ENCODE assay signal across 10 cellular contexts in genomic region chr14:78136695-78137094, GRCh38. TPM values are rescaled to one million over a fixed set of nuclear protein-coding genes. Genes with fewer than 3 reads are reported as not detected.
"Had no signal": no experiment of that assay in that cellular context is flagged by ENCODE, and none has a peak within 500 bp of the region (broad histone marks: within the 10 kb centered on the region; RNA-seq: fewer than 3 reads in every experiment).

No MANE protein-coding gene starts in this region.

- H3K4me2 ChIP-seq: GM23338 had no signal

- H3K4me3 ChIP-seq: GM23338, K562 had no signal

- H3K27ac Mint-ChIP-seq: GM23338, H9 had no signal

- H3K9me3 Mint-ChIP-seq: GM23338, H9 had no signal

- ATAC-seq: GM23338, K562 had no signal

- H2AFZ ChIP-seq: GM23338 had no signal

- FAIRE-seq: H1, H54, HTR-8/SVneo, K562 had no signal

- H3K4me1 Mint-ChIP-seq: GM23338, H9 had no signal

- DNase-seq: H9, HCEC 1CT, IMR-90, KG1 had no signal

- H3K4me3 Mint-ChIP-seq: GM23338, H9 had no signal

RNA-seq across cellular contexts. Expression of gene NRXN3, which starts 33.5 kb away (rescaled TPM):
- total RNA-seq: HT-29 had no signal
